Comparison of ENCODE assay signal across 27 cellular contexts in genomic region chr1:25524568-25525359, GRCh38.
"Had no signal": no experiment of that assay in that cellular context is flagged by ENCODE, and none has a peak within 500 bp of the region (broad histone marks: within the 10 kb centered on the region; RNA-seq: fewer than 3 reads in every experiment).

No MANE protein-coding gene starts in this region.

- H3K27me3 ChIP-seq: esophagus muscularis mucosa, gastroesophageal sphincter, neural progenitor cell, thyroid gland, upper lobe of right lung had no signal

- H3K4me3 ChIP-seq: esophagus muscularis mucosa, gastroesophageal sphincter, lower lobe of right lung, neural progenitor cell, prostate gland, thyroid gland, upper lobe of right lung had no signal

- H3K36me3 ChIP-seq: esophagus muscularis mucosa, gastroesophageal sphincter, lower lobe of right lung, neural progenitor cell, prostate gland, thyroid gland, upper lobe of right lung had no signal

- FAIRE-seq: colon, endothelial cell of umbilical vein had no signal

- DNase-seq: activated CD4-positive, alpha-beta memory T cell treated with anti-CD3 and anti-CD28 coated beads for 36 hours; activated CD4-positive, alpha-beta T cell treated with anti-CD3 and anti-CD28 coated beads for 4 hours; activated CD4-positive, CD25-positive, alpha-beta regulatory T cell; activated effector memory CD4-positive, alpha-beta T cell treated with anti-CD3 and anti-CD28 coated beads, Interleukin-2, amount 50 U/mL, for 16 hours; activated naive CD4-positive, alpha-beta T cell treated with anti-CD3 and anti-CD28 coated beads, Interleukin-2, amount 10 ng/mL, durations not matched to agents 7 days and 5 days; activated T-cell treated with anti-CD3 and anti-CD28 coated beads, Interleukin-2, amount 50 U/mL, for 48 hours; amygdala; effector memory CD4-positive, alpha-beta T cell; islet precursor cell; left colon; lower lobe of right lung; mesendoderm; naive B cell; stimulated activated CD4-positive, alpha-beta T cell treated with anti-CD3 and anti-CD28 coated beads, Interleukin-12 subunit alpha, Interleukin-12 subunit beta, amount 100 ng/mL, for 4 hours; stimulated activated CD4-positive, alpha-beta T cell treated with anti-CD3 and anti-CD28 coated beads, Interleukin-4, amount 100 ng/mL, for 4 hours; stimulated activated naive CD8-positive, alpha-beta T cell treated with anti-CD3 and anti-CD28 coated beads, Interleukin-15, Interleukin-2, amounts not matched to agents 100 U/mL and 50 U/mL, for 24 hours; substantia nigra; SW 1271; T-helper 17 cell; thyroid gland; upper lobe of right lung had no signal

- ATAC-seq: gastroesophageal sphincter; left colon; lower lobe of right lung; stimulated activated naive CD8-positive, alpha-beta T cell treated with anti-CD3 and anti-CD28 coated beads, Interleukin-15, Interleukin-2, amounts not matched to agents 100 U/mL and 50 U/mL, for 24 hours; T-helper 17 cell; upper lobe of right lung had no signal
